Comparison of ENCODE assay signal across 8 cellular contexts in genomic region chr7:139106959-139107358, GRCh38. TPM values are rescaled to one million over a fixed set of nuclear protein-coding genes. Genes with fewer than 3 reads are reported as not detected.
DNase-seq lines count a peak whose midpoint lies in the region; ATAC-seq lines count a peak whose summit lies in the region.

No MANE protein-coding gene starts in this region.

- H3K4me3 Mint-ChIP-seq in activated naive CD8-positive, alpha-beta T cell: peak overlapping the region; percentile 100

- H3K27ac ChIP-seq in HUES6 (ENCODE audit: low read depth, low read length) (no peak overlapping the region), mesendoderm (ENCODE audit: low read depth, low read length) (no peak overlapping the region)

- H3K18ac ChIP-seq in mesendoderm (ENCODE audit: low read length): no peak overlapping the region

- H4K5ac ChIP-seq in mesendoderm (ENCODE audit: low read length): no peak overlapping the region

- H3K9ac ChIP-seq in HUES6 (ENCODE audit: low read length) (no peak overlapping the region), mesendoderm (ENCODE audit: low read length) (peak overlapping the region; percentile 31)

- H3K9me3 Mint-ChIP-seq in activated naive CD8-positive, alpha-beta T cell (ENCODE audit: low read depth): peaks cover 4% of the 10 kb centered on the region

- H3K23ac ChIP-seq in mesendoderm (ENCODE audit: low read length): no peak overlapping the region

- H3K27me3 Mint-ChIP-seq in activated naive CD8-positive, alpha-beta T cell: no peaks in the 10 kb centered on the region

- H2BK15ac ChIP-seq in mesendoderm (replicated peaks; ENCODE audit: low read depth): no peak overlapping the region

- no peak overlapping the region for H3K4ac ChIP-seq in mesendoderm (ENCODE audit: low read depth, low read length)

- H3K36me3 ChIP-seq in HUES6 (ENCODE audit: control insufficient read depth, insufficient read depth, low read length): peaks cover 7% of the 10 kb centered on the region; the same call in 1 of the 2 replicates
- no peaks in the 10 kb centered on the region for H3K36me3 ChIP-seq in mesendoderm (ENCODE audit: control insufficient read depth, insufficient read depth, low read length)

- peaks cover 10% of the 10 kb centered on the region for H3K4me1 ChIP-seq in HUES6 (ENCODE audit: control insufficient read depth, insufficient read depth, low read length)
- H3K4me1 ChIP-seq in mesendoderm (ENCODE audit: control insufficient read depth, low read depth, low read length): peaks cover 3% of the 10 kb centered on the region

- peaks cover 12% of the 10 kb centered on the region for H3K36me3 Mint-ChIP-seq in activated naive CD8-positive, alpha-beta T cell

- peak overlapping the region; percentile 100 for H3K27ac Mint-ChIP-seq in activated naive CD8-positive, alpha-beta T cell

- ATAC-seq in GM21447 (IDR thresholded peaks at IDR 0.05; ENCODE audit: unreplicated experiment): no peak
- no peak for ATAC-seq in GM18868 (IDR thresholded peaks at IDR 0.05; ENCODE audit: unreplicated experiment)

- H3K4me3 ChIP-seq in HUES6 (ENCODE audit: low read depth, low read length) (peak overlapping the region; percentile 90), mesendoderm (ENCODE audit: low read length) (no peak overlapping the region)

- no CpG with 5 or more reads among the region's 2 CpGs for WGBS in mesendoderm (ENCODE audit: extremely low coverage, insufficient coverage, low lambda C conversion rate)

- peaks cover 10% of the 10 kb centered on the region; the same call in 1 of the 2 replicates for H3K9me3 ChIP-seq in HUES6 (ENCODE audit: control insufficient read depth, insufficient read depth, low read depth, low read length)

- H3K79me2 ChIP-seq in mesendoderm (ENCODE audit: control insufficient read depth, insufficient read depth, low read length): peaks cover 45% of the 10 kb centered on the region

- H3K79me1 ChIP-seq in mesendoderm (ENCODE audit: low read length): peaks cover 4% of the 10 kb centered on the region

- peak overlapping the region; percentile 97 for H3K56ac ChIP-seq in mesendoderm (ENCODE audit: low read length)

- H2BK120ac ChIP-seq in mesendoderm (ENCODE audit: low read depth, low read length): no peak overlapping the region

- peaks cover 43% of the 10 kb centered on the region for H3K4me1 Mint-ChIP-seq in activated naive CD8-positive, alpha-beta T cell (ENCODE audit: low read depth)

- H3K27me3 ChIP-seq in HUES6 (ENCODE audit: control insufficient read depth, insufficient read depth, low read length) (peaks cover 4% of the 10 kb centered on the region; the same call in 1 of the 2 replicates), mesendoderm (ENCODE audit: insufficient read depth, low read length, poor library complexity) (no peaks in the 10 kb centered on the region)

- no peak overlapping the region for H3K4me2 ChIP-seq in mesendoderm (ENCODE audit: low read length)

- H2BK5ac ChIP-seq in mesendoderm (ENCODE audit: low read length): no peak overlapping the region

- no peak overlapping the region for H4K8ac ChIP-seq in mesendoderm (ENCODE audit: low read depth, low read length)

- H2AK5ac ChIP-seq in mesendoderm (ENCODE audit: low read length): no peak overlapping the region

- DNase-seq in Ammon's horn (ENCODE audit: low spot score) (peak; percentile 13), mesendoderm (no peak), NCI-H1436 (lab: John Stamatoyannopoulos, UW) (no peak), hippocampal formation (lab: John Stamatoyannopoulos, UW) (no peak)

RNA-seq across cellular contexts. Expression of gene ZC3HAV1, which starts 2.6 kb away (rescaled TPM):
- polyA plus RNA-seq in mesendoderm (2013, experiment 1 of 2): 46.4 TPM
- 44.8 TPM for polyA plus RNA-seq in mesendoderm (2013, experiment 2 of 2)
